8 cellular contexts compared by ENCODE assay signal in genomic region chr16:649646-650045, GRCh38. TPM values are rescaled to one million over a fixed set of nuclear protein-coding genes. Genes with fewer than 3 reads are reported as not detected.
DNase-seq lines count a peak whose midpoint lies in the region; ATAC-seq and TF ChIP-seq lines count a peak whose summit lies in the region.

No MANE protein-coding gene starts in this region.

- no peaks in the 10 kb centered on the region for H3K9me3 ChIP-seq in colonic mucosa
- no peaks in the 10 kb centered on the region for H3K9me3 ChIP-seq in naive thymus-derived CD4-positive, alpha-beta T cell (ENCODE audit: control insufficient read depth in 2 of 3, low read length in 3 of 3)

- H3K4me1 ChIP-seq in colonic mucosa = peaks cover 29% of the 10 kb centered on the region
- peaks cover 6 to 9% of the 10 kb centered on the region in 2 donors for H3K4me1 ChIP-seq in naive thymus-derived CD4-positive, alpha-beta T cell (ENCODE audit: control insufficient read depth in 2 of 2, insufficient read depth in 2 of 2, low read length in 2 of 2)

- H3K9me3 Mint-ChIP-seq in naive thymus-derived CD4-positive, alpha-beta T cell = no peaks in the 10 kb centered on the region

- H3K4me3 ChIP-seq in NB4 (ENCODE audit: low read depth, low read length) = peak overlapping the region; percentile 40
- peak overlapping the region; percentile 97 for H3K4me3 ChIP-seq in colonic mucosa
- peak overlapping the region; percentile 77 for H3K4me3 ChIP-seq in naive thymus-derived CD4-positive, alpha-beta T cell (ENCODE audit: low read length)

- TF ChIP-seq POLR2A in NB4 (IDR thresholded peaks at IDR 0.05; ENCODE audit: extremely low read depth, insufficient read length) = no peak

- peak; percentile 14 for ATAC-seq in GM19351 (IDR thresholded peaks at IDR 0.05; ENCODE audit: unreplicated experiment)
- peak; percentile 0 for ATAC-seq in naive thymus-derived CD4-positive, alpha-beta T cell

- DNase-seq in AG20443 (ENCODE audit: low spot score) (peak; percentile 28), NB4 (ENCODE audit: low read depth) (peak; percentile 36), colonic mucosa (no peak), iPS-NIHi7 (ENCODE audit: extremely low spot score) (no peak), HPDE6-E6E7 (ENCODE audit: extremely low spot score) (no peak), NCI-H2196 treated with DMSO at 0.1 percent for 48 hours (lab: John Stamatoyannopoulos, UW; ENCODE audit: unreplicated experiment) (no peak)
- DNase-seq in naive thymus-derived CD4-positive, alpha-beta T cell = no peak

- H3K36me3 ChIP-seq in colonic mucosa = no peaks in the 10 kb centered on the region
- H3K36me3 ChIP-seq in naive thymus-derived CD4-positive, alpha-beta T cell (ENCODE audit: control insufficient read depth in 2 of 3, insufficient read depth in 3 of 3, low read length in 3 of 3) = no peaks in the 10 kb centered on the region

- CTCF ChIA-PET in naive thymus-derived CD4-positive, alpha-beta T cell (lab: Charles Lee) = interaction anchor here (1.1 kb wide), 1 partner anchor 14 kb away, joined by 3 read pairs; no protein-coding TSS in a partner anchor

- no peaks in the 10 kb centered on the region for H3K27me3 Mint-ChIP-seq in naive thymus-derived CD4-positive, alpha-beta T cell

- peaks cover under 1 to 20% (median 5%) of the 10 kb centered on the region in 7 donors for H3K4me1 Mint-ChIP-seq in naive thymus-derived CD4-positive, alpha-beta T cell

- TF ChIP-seq CTCF in NB4 (IDR thresholded peaks at IDR 0.05; ENCODE audit: low read depth, low read length) (no peak), colonic mucosa (IDR thresholded peaks at IDR 0.05) (no peak)

- H3K27ac Mint-ChIP-seq in naive thymus-derived CD4-positive, alpha-beta T cell = no peak overlapping the region

- H3K27me3 ChIP-seq in colonic mucosa = no peaks in the 10 kb centered on the region
- H3K27me3 ChIP-seq in naive thymus-derived CD4-positive, alpha-beta T cell (ENCODE audit: control insufficient read depth in 2 of 2, insufficient read depth in 2 of 2, low read length in 2 of 2) = no peaks in the 10 kb centered on the region

- H3K27ac ChIP-seq in colonic mucosa = peak overlapping the region; percentile 80
- peak overlapping the region; percentile 97 for H3K27ac ChIP-seq in naive thymus-derived CD4-positive, alpha-beta T cell (ENCODE audit: low read depth, low read length)

- intact Hi-C loops in colonic mucosa (cut with DNase I) = no loop called here
- intact Hi-C loops in naive thymus-derived CD4-positive, alpha-beta T cell (cut with micrococcal nuclease) = loop anchor here in 1 of 2 donors (1.0 kb wide), 3 partner anchors 13 to 30 kb away; partner anchors contain the start of genes METTL26 and RHOT2

- H3K4me3 Mint-ChIP-seq in naive thymus-derived CD4-positive, alpha-beta T cell = peak overlapping the region; percentile 53 to 79 (median 67)

- peak overlapping the region; percentile 66 to 95 for H3K9ac ChIP-seq in colonic mucosa (ENCODE audit: low read depth in 2 of 2, low read length in 2 of 2)

- no peaks in the 10 kb centered on the region for H3K36me3 Mint-ChIP-seq in naive thymus-derived CD4-positive, alpha-beta T cell

- POLR2A ChIA-PET in naive thymus-derived CD4-positive, alpha-beta T cell (lab: Charles Lee) = interaction anchor here (0.5 to 4.4 kb wide), 7 partner anchors 12 to 1503 kb away, joined by 3 to 30 read pairs (median 3); partner anchors contain the start of genes JMJD8, METTL26, PIGQ and RHOT2

RNA-seq across cellular contexts. Expression of gene WDR90, which starts 0.5 kb away (rescaled TPM):
- 100 to 1,000 TPM in 1 of 2 donors, 10 to 100 TPM in 1; 25.1 to 122 TPM for total RNA-seq in colonic mucosa
- total RNA-seq in naive thymus-derived CD4-positive, alpha-beta T cell = 10 to 100 TPM; 11.7 to 70.6 (median 13.9) TPM
- polyA plus RNA-seq in naive thymus-derived CD4-positive, alpha-beta T cell = under 1 TPM; 0.56 to 0.63 TPM

RNA-seq across cellular contexts. Expression of gene MCRIP2, which starts 8.0 kb away (rescaled TPM):
- total RNA-seq in colonic mucosa = 100 to 1,000 TPM; 132 to 158 TPM
- 10 to 100 TPM; 21.4 to 33.6 (median 28.8) TPM for total RNA-seq in naive thymus-derived CD4-positive, alpha-beta T cell
- polyA plus RNA-seq in naive thymus-derived CD4-positive, alpha-beta T cell = 10 to 100 TPM; 26.8 to 35.8 TPM

RNA-seq across cellular contexts. Expression of gene METTL26, which starts 13.5 kb away (rescaled TPM):
- total RNA-seq in colonic mucosa = 100 to 1,000 TPM in 1 of 2 donors, 10 to 100 TPM in 1; 43.7 to 102 TPM
- 10 to 100 TPM; 41.7 to 97.5 (median 64.0) TPM for total RNA-seq in naive thymus-derived CD4-positive, alpha-beta T cell
- polyA plus RNA-seq in naive thymus-derived CD4-positive, alpha-beta T cell = 10 to 100 TPM; 95.8 to 96.9 TPM

RNA-seq across cellular contexts. Expression of gene RHOT2, which starts 18.3 kb away (rescaled TPM):
- 100 to 1,000 TPM; 112 to 182 TPM for total RNA-seq in colonic mucosa
- total RNA-seq in naive thymus-derived CD4-positive, alpha-beta T cell = 100 to 1,000 TPM; 145 to 232 (median 186) TPM
- polyA plus RNA-seq in naive thymus-derived CD4-positive, alpha-beta T cell = 10 to 100 TPM; 32.7 to 56.7 TPM

RNA-seq across cellular contexts. Expression of gene WFIKKN1, which starts 18.9 kb away (rescaled TPM):
- total RNA-seq in colonic mucosa = 1 to 10 TPM in 1 of 2 donors, under 1 TPM in 1; 0.80 to 1.1 TPM
- total RNA-seq in naive thymus-derived CD4-positive, alpha-beta T cell = under 1 TPM; 0.34 to 0.81 (median 0.56) TPM
- polyA plus RNA-seq in naive thymus-derived CD4-positive, alpha-beta T cell = not detected

Comparison
In these comparisons a context has a peak if more than half of its experiments do, and no peak if none do; other contexts are left out.
1. DNase-seq: peak in AG20443 (single experiment) and NB4 (single experiment); none in colonic mucosa (single experiment), naive thymus-derived CD4-positive, alpha-beta T cell (0 of 9), iPS-NIHi7 (single experiment), HPDE6-E6E7 (single experiment) and NCI-H2196 treated with DMSO at 0.1 percent for 48 hours (single experiment).
2. H3K4me3 ChIP-seq: peak in every context shown above with its lines; median percentile 97 in colonic mucosa; 77 in naive thymus-derived CD4-positive, alpha-beta T cell; 40 in NB4.